Comparison of ENCODE assay signal across 12 cellular contexts in the genomic region with DNA sequence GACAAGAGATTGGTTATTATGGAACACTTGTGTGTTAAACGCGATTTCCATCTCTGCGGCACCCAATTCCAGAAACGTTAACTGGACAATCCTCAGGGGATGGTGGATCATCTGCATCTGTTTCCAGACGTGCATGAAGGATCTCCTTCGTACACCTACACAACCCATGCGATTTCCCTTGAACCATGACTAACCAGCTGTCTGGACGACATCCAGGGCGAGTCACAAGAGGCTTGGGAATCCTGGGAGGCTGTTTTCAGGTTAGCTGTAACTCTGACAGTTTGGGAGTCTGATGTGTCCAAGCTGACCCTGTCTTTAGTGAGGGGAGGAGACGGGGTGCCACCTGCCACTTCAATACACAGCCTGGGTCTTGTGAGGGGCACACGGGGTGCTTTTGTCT.
DNase-seq lines count a peak whose midpoint lies in the region; FAIRE-seq and TF ChIP-seq lines count a peak whose summit lies in the region.
"Had no signal": no experiment of that assay in that cellular context is flagged by ENCODE, and none has a peak within 500 bp of the region (broad histone marks: within the 10 kb centered on the region; RNA-seq: fewer than 3 reads in every experiment).

No MANE protein-coding gene starts in this region.

- H3K9me3 Mint-ChIP-seq in CD14-positive monocyte = no peaks in the 10 kb centered on the region
- H3K9me3 Mint-ChIP-seq: activated T-cell treated with anti-CD3 and anti-CD28 coated beads, Interleukin-2, amount 50 U/mL, for 4 hours; CD4-positive, alpha-beta memory T cell; stimulated activated naive CD8-positive, alpha-beta T cell treated with anti-CD3 and anti-CD28 coated beads, Interleukin-15, Interleukin-2, amounts not matched to agents 100 ng/mL and 50 ng/mL, for 24 hours had no signal

- peaks cover 27 to 35% of the 10 kb centered on the region in 2 donors for H3K36me3 Mint-ChIP-seq in CD14-positive monocyte

- H3K36me3 ChIP-seq in kidney epithelial cell (ENCODE audit: control insufficient read depth, insufficient read depth, low read length) = no peaks in the 10 kb centered on the region

- H3K4me3 Mint-ChIP-seq in CD14-positive monocyte = no peak overlapping the region
- H3K4me3 Mint-ChIP-seq: activated T-cell treated with anti-CD3 and anti-CD28 coated beads, Interleukin-2, amount 50 U/mL, for 4 hours; CD4-positive, alpha-beta memory T cell; stimulated activated naive CD8-positive, alpha-beta T cell treated with anti-CD3 and anti-CD28 coated beads, Interleukin-15, Interleukin-2, amounts not matched to agents 100 ng/mL and 50 ng/mL, for 24 hours had no signal

- intact Hi-C loops in CD14-positive monocyte (cut with micrococcal nuclease) = no loop called here

- DNase-seq in AG08396 (ENCODE audit: low spot score) (peak; percentile 75), HTR-8/SVneo (ENCODE audit: insufficient read length, low spot score) (peak; percentile 42), astrocyte of the cerebellum (ENCODE audit: low read depth) (peak; percentile 67), kidney epithelial cell (ENCODE audit: low read depth) (peak; percentile 71), NCI-H2196 treated with DMSO at 0.1 percent for 48 hours (lab: John Stamatoyannopoulos, UW; ENCODE audit: unreplicated experiment) (no peak), ecto neural progenitor cell (ENCODE audit: low spot score) (no peak), NOMO-1 (lab: John Stamatoyannopoulos, UW; ENCODE audit: unreplicated experiment in 2 of 2) (no peak), CD14-positive monocyte (ENCODE audit: low spot score) (no peak)
- DNase-seq: activated T-cell treated with anti-CD3 and anti-CD28 coated beads, Interleukin-2, amount 50 U/mL, for 4 hours; CD4-positive, alpha-beta memory T cell; cerebellar nuclear complex had no signal

- peak; percentile 4 for FAIRE-seq in HTR-8/SVneo (lab: Jason Lieb, UNC)

- H3K27me3 ChIP-seq in kidney epithelial cell (ENCODE audit: control insufficient read depth, insufficient read depth, low read length) = no peaks in the 10 kb centered on the region

- H3K27ac Mint-ChIP-seq in CD14-positive monocyte = no peak overlapping the region
- H3K27ac Mint-ChIP-seq: CD4-positive, alpha-beta memory T cell; stimulated activated naive CD8-positive, alpha-beta T cell treated with anti-CD3 and anti-CD28 coated beads, Interleukin-15, Interleukin-2, amounts not matched to agents 100 ng/mL and 50 ng/mL, for 24 hours had no signal

- H3K27me3 Mint-ChIP-seq in CD14-positive monocyte (ENCODE audit: low read depth in 3 of 3) = peaks cover 0 to 1% (median 0%) of the 10 kb centered on the region in 3 donors
- H3K27me3 Mint-ChIP-seq: CD4-positive, alpha-beta memory T cell; stimulated activated naive CD8-positive, alpha-beta T cell treated with anti-CD3 and anti-CD28 coated beads, Interleukin-15, Interleukin-2, amounts not matched to agents 100 ng/mL and 50 ng/mL, for 24 hours had no signal

- TF ChIP-seq CTCF in astrocyte of the cerebellum (IDR thresholded peaks at IDR 0.05; ENCODE audit: low read depth, low read length, missing control alignments) (no peak), kidney epithelial cell (IDR thresholded peaks at IDR 0.05; ENCODE audit: insufficient read depth, low read length, poor library complexity, severe bottlenecking) (no peak), CD14-positive monocyte (IDR thresholded peaks at IDR 0.05) (no peak)

- H3K4me3 ChIP-seq in astrocyte of the cerebellum (ENCODE audit: low read depth, low read length) (no peak overlapping the region), kidney epithelial cell (ENCODE audit: low read depth, low read length) (no peak overlapping the region)

- no peaks in the 10 kb centered on the region for H3K4me1 Mint-ChIP-seq in CD14-positive monocyte
- H3K4me1 Mint-ChIP-seq: CD4-positive, alpha-beta memory T cell had no signal

- in situ Hi-C loops in astrocyte of the cerebellum (cut with HindIII; ENCODE audit: low sequenced_read_pairs) = no loop called here

Comparison
In these comparisons a context has a peak if more than half of its experiments do, and no peak if none do; other contexts are left out.
1. DNase-seq: peak in AG08396 (single experiment), HTR-8/SVneo (single experiment), astrocyte of the cerebellum (single experiment) and kidney epithelial cell (single experiment); none in NCI-H2196 treated with DMSO at 0.1 percent for 48 hours (single experiment), ecto neural progenitor cell (single experiment), NOMO-1 (0 of 2) and CD14-positive monocyte (single experiment).